In genomic region chr7:44383566-44383965, GRCh38 we compare ENCODE assay signal across 14 cellular contexts. TPM values are rescaled to one million over a fixed set of nuclear protein-coding genes. Genes with fewer than 3 reads are reported as not detected.
DNase-seq lines count a peak whose midpoint lies in the region; ATAC-seq and TF ChIP-seq lines count a peak whose summit lies in the region.
"Had no signal": no experiment of that assay in that cellular context is flagged by ENCODE, and none has a peak within 500 bp of the region (broad histone marks: within the 10 kb centered on the region; RNA-seq: fewer than 3 reads in every experiment).

No MANE protein-coding gene starts in this region.

- POLR2A ChIA-PET in WTC11 (lab: Charles Lee) = no interaction called here

- no peak overlapping the region for H3K4me3 ChIP-seq in coronary artery
- H3K4me3 ChIP-seq: BLaER1 treated with 17β-estradiol and CSF1 and Interleukin-3, amounts not matched to agents 10 nM and 100 nM; Peyer's patch had no signal

- H3K27ac Mint-ChIP-seq in WTC11 = no peak overlapping the region

- in situ Hi-C loops in ACHN (cut with HindIII; ENCODE audit: low pct_ligation_motif_present, low pct_unique_long_range_greater_than_20kb, low sequenced_read_pairs) = no loop called here

- TF ChIP-seq CTCF in coronary artery (IDR thresholded peaks at IDR 0.05) (no peak), WTC11 (IDR thresholded peaks at IDR 0.05) (no peak)

- DNase-seq in ACHN = peak; percentile 71
- peak; percentile 97 for DNase-seq in M059J (ENCODE audit: low read depth)
- DNase-seq in coronary artery (ENCODE audit: low spot score) = peak; percentile 74
- peak; percentile 34 to 93 for DNase-seq in lung microvascular endothelial cell (ENCODE audit: low read depth in 2 of 2)
- no peak for DNase-seq in activated gamma-delta T cell treated with Interleukin-2 at 50 U/mL for 16 hours
- DNase-seq in WTC11 (ENCODE audit: low spot score) = no peak
- no peak for DNase-seq in germinal center (ENCODE audit: low spot score)
- DNase-seq: activated CD4-positive, alpha-beta T cell treated with anti-CD3 and anti-CD28 coated beads for 48 hours; amniotic stem cell; naive thymus-derived CD4-positive, alpha-beta T cell; NCI-H1436 had no signal

- H3K4me3 Mint-ChIP-seq in WTC11 = no peak overlapping the region
- H3K4me3 Mint-ChIP-seq: naive thymus-derived CD4-positive, alpha-beta T cell had no signal

- H3K9me3 Mint-ChIP-seq in WTC11 = no peaks in the 10 kb centered on the region
- H3K9me3 Mint-ChIP-seq: naive thymus-derived CD4-positive, alpha-beta T cell had no signal

- peaks cover 2% of the 10 kb centered on the region; the same call in 1 of the 2 replicates for H3K27me3 Mint-ChIP-seq in WTC11 (ENCODE audit: low read depth)
- H3K27me3 Mint-ChIP-seq: naive thymus-derived CD4-positive, alpha-beta T cell had no signal

- no peaks in the 10 kb centered on the region for H3K4me1 Mint-ChIP-seq in WTC11

- ATAC-seq in WTC11 = no peak
- ATAC-seq in GM21381 (IDR thresholded peaks at IDR 0.05; ENCODE audit: unreplicated experiment) = no peak
- ATAC-seq: naive thymus-derived CD4-positive, alpha-beta T cell had no signal

- peak overlapping the region; percentile 30 to 70 for H3K27ac ChIP-seq in coronary artery
- H3K27ac ChIP-seq: BLaER1 treated with 17β-estradiol and CSF1 and Interleukin-3, amounts not matched to agents 10 nM and 100 nM; Peyer's patch had no signal

- peaks cover 8% of the 10 kb centered on the region; the same call in 1 of the 2 replicates for H3K36me3 Mint-ChIP-seq in WTC11

- CTCF ChIA-PET in WTC11 (lab: Charles Lee) = no interaction called here

TF ChIP-seq in WTC11, 78 proteins besides CTCF, POLR2A, EP300 and RAD21:
- TF ChIP-seq ZNF532 (CRISPR knock-in tag; IDR thresholded peaks at IDR 0.05; ENCODE audit: borderline replicate concordance) (no peak), E2F4 (CRISPR knock-in tag; IDR thresholded peaks at IDR 0.05; ENCODE audit: borderline replicate concordance, low read depth) (no peak), FOXP1 (CRISPR knock-in tag; IDR thresholded peaks at IDR 0.05; ENCODE audit: borderline replicate concordance) (no peak), ZBTB21 (CRISPR knock-in tag; IDR thresholded peaks at IDR 0.05; ENCODE audit: borderline replicate concordance) (no peak), ZSCAN18 (CRISPR knock-in tag; IDR thresholded peaks at IDR 0.05) (no peak), SOX15 (CRISPR knock-in tag; IDR thresholded peaks at IDR 0.05) (no peak)

RNA-seq across cellular contexts. Expression of gene CAMK2B, which starts 58.2 kb away (rescaled TPM):
- 0.49 TPM in 1 of 2 replicates, not detected in the other for total RNA-seq in M059J (2014; rRNA removed; shearing (Covaris generic))
- total RNA-seq in lung microvascular endothelial cell (under 0.01 and 0.22 TPM in 2 replicates), WTC11 (2021) (0.41 to 0.53 TPM (median 0.44 TPM) in 3 replicates)

Comparison
In these comparisons a context has a peak if more than half of its experiments do, and no peak if none do; other contexts are left out.
1. DNase-seq: peak in ACHN (single experiment), M059J (single experiment), coronary artery (single experiment) and lung microvascular endothelial cell (2 of 2); none in activated gamma-delta T cell treated with Interleukin-2 at 50 U/mL for 16 hours (single experiment), WTC11 (single experiment) and germinal center (single experiment).